In the genomic region with DNA sequence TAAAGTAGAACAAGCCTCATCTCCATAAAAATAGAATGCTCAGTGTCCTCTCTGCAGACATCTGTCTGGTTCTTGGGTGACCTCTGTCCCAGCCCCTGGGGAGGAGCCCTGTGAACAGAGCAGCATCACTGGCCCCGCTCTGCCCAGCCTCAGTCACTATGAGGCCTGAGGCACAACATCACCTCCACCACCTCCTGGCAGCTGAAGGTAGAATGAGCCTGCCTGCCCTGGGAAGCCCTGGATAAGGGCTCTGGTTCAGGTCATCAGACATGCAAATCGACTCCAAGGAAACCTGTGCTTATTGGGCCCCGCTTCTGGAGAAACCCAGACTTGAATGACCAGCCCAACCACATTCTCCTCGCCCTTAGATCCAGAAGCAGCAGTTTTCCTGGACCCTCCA, we compare ENCODE assay signal across 20 cellular contexts.
A peak's percentile ranks its signal among the peaks of the same experiment; 100 is the strongest.
DNase-seq lines count a peak whose midpoint lies in the region; ATAC-seq and TF ChIP-seq lines count a peak whose summit lies in the region.
"Had no signal": no experiment of that assay in that cellular context is flagged by ENCODE, and none has a peak within 500 bp of the region (broad histone marks: within the 10 kb centered on the region; RNA-seq: fewer than 3 reads in every experiment).

No MANE protein-coding gene starts in this region.

- WGBS in endodermal cell (ENCODE audit: insufficient coverage in 1 of 2, insufficient read length in 1 of 2), 2 experiments: 88% methylated on average over 2 of the region's 4 CpGs; no CpG with 5 or more reads in 1 of the 2 experiments

- H3K36me3 ChIP-seq in endodermal cell (ENCODE audit: control insufficient read depth, insufficient read depth, low read length) (no peaks in the 10 kb centered on the region), lower lobe of right lung (no peaks in the 10 kb centered on the region)
- H3K36me3 ChIP-seq: BE2C, MG63, Peyer's patch had no signal

- H3K4me1 Mint-ChIP-seq in activated CD8-positive, alpha-beta memory T cell treated with anti-CD3 and anti-CD28 coated beads, Interleukin-2, amount 10 ng/mL, durations not matched to agents 7 days and 5 days: no peaks in the 10 kb centered on the region
- no peaks in the 10 kb centered on the region for H3K4me1 Mint-ChIP-seq in endodermal cell

- CTCF ChIA-PET in activated CD8-positive, alpha-beta memory T cell treated with anti-CD3 and anti-CD28 coated beads, Interleukin-2, amount 10 ng/mL, durations not matched to agents 7 days and 5 days (lab: Charles Lee): no interaction called here

- H3K4me1 ChIP-seq in endodermal cell (ENCODE audit: control insufficient read depth, insufficient read depth, low read length) (no peaks in the 10 kb centered on the region), lower lobe of right lung (no peaks in the 10 kb centered on the region)
- H3K4me1 ChIP-seq: BE2C, Peyer's patch had no signal

- TF ChIP-seq CTCF in endodermal cell (conservative IDR thresholded peaks at IDR 0.05) (no peak), lower lobe of right lung (IDR thresholded peaks at IDR 0.05) (no peak)

- H3K9me3 Mint-ChIP-seq in activated CD8-positive, alpha-beta memory T cell treated with anti-CD3 and anti-CD28 coated beads, Interleukin-2, amount 10 ng/mL, durations not matched to agents 7 days and 5 days (ENCODE audit: low read depth): no peaks in the 10 kb centered on the region
- peaks cover 12% of the 10 kb centered on the region for H3K9me3 Mint-ChIP-seq in endodermal cell
- H3K9me3 Mint-ChIP-seq: CD4-positive, alpha-beta T cell had no signal

- H3K4me3 ChIP-seq in endodermal cell (ENCODE audit: low read length) (no peak overlapping the region), lower lobe of right lung (no peak overlapping the region)
- H3K4me3 ChIP-seq: MG63, Peyer's patch had no signal

- H3K27ac ChIP-seq in endodermal cell (ENCODE audit: low read depth, low read length): no peak overlapping the region
- H3K27ac ChIP-seq in lower lobe of right lung: no peak overlapping the region
- H3K27ac ChIP-seq: 22Rv1, Peyer's patch had no signal

- no peaks in the 10 kb centered on the region for H3K27me3 ChIP-seq in endodermal cell (ENCODE audit: control insufficient read depth, insufficient read depth, low read length, poor library complexity, severe bottlenecking)
- H3K27me3 ChIP-seq in lower lobe of right lung (ENCODE audit: low read depth): peaks cover 4% of the 10 kb centered on the region
- H3K27me3 ChIP-seq: BE2C, Peyer's patch had no signal

- peak; percentile 19 for DNase-seq in activated CD8-positive, alpha-beta memory T cell treated with anti-CD3 and anti-CD28 coated beads, Interleukin-2, amount 10 ng/mL, durations not matched to agents 7 days and 5 days
- DNase-seq in activated CD8-positive, alpha-beta memory T cell treated with anti-CD3 and anti-CD28 coated beads, Interleukin-2, amount 50 U/mL, for 4 hours: no peak
- DNase-seq in endodermal cell (peak; percentile 84), lower lobe of right lung (peak; percentile 30), ureter (ENCODE audit: low spot score) (peak; percentile 52), inferior parietal cortex (ENCODE audit: extremely low spot score) (no peak)
- DNase-seq: BE2C; CD4-positive, alpha-beta T cell; DMS79; MG63; NCI-H1105; NCI-H1694 treated with DMSO at 0.1 percent for 48 hours; NCI-H2107; NCI-H2227 treated with DMSO at 0.1 percent for 48 hours; NCI-H524 had no signal

- H3K36me3 Mint-ChIP-seq in activated CD8-positive, alpha-beta memory T cell treated with anti-CD3 and anti-CD28 coated beads, Interleukin-2, amount 10 ng/mL, durations not matched to agents 7 days and 5 days: no peaks in the 10 kb centered on the region
- no peaks in the 10 kb centered on the region for H3K36me3 Mint-ChIP-seq in endodermal cell (ENCODE audit: low read depth)

- H3K9me3 ChIP-seq in endodermal cell (ENCODE audit: control insufficient read depth, low read length): peaks cover 11% of the 10 kb centered on the region
- H3K9me3 ChIP-seq in lower lobe of right lung: no peaks in the 10 kb centered on the region
- H3K9me3 ChIP-seq: BE2C, MG63, Peyer's patch had no signal

- H3K27me3 Mint-ChIP-seq in activated CD8-positive, alpha-beta memory T cell treated with anti-CD3 and anti-CD28 coated beads, Interleukin-2, amount 10 ng/mL, durations not matched to agents 7 days and 5 days: peaks cover 30% of the 10 kb centered on the region
- no peaks in the 10 kb centered on the region for H3K27me3 Mint-ChIP-seq in endodermal cell (ENCODE audit: insufficient read depth)

- no peak overlapping the region for H3K27ac Mint-ChIP-seq in activated CD8-positive, alpha-beta memory T cell treated with anti-CD3 and anti-CD28 coated beads, Interleukin-2, amount 10 ng/mL, durations not matched to agents 7 days and 5 days
- peak overlapping the region; percentile 12 for H3K27ac Mint-ChIP-seq in endodermal cell
- H3K27ac Mint-ChIP-seq: CD4-positive, alpha-beta T cell had no signal

- ATAC-seq in activated CD8-positive, alpha-beta memory T cell treated with anti-CD3 and anti-CD28 coated beads, Interleukin-2, amount 10 ng/mL, durations not matched to agents 7 days and 5 days: no peak
- no peak for ATAC-seq in lower lobe of right lung
- no peak for ATAC-seq in GM19455 (IDR thresholded peaks at IDR 0.05; ENCODE audit: unreplicated experiment)
- no peak for ATAC-seq in GM21786 (IDR thresholded peaks at IDR 0.05; ENCODE audit: unreplicated experiment)
- ATAC-seq: Right ventricle myocardium inferior had no signal

- H3K4me3 Mint-ChIP-seq in activated CD8-positive, alpha-beta memory T cell treated with anti-CD3 and anti-CD28 coated beads, Interleukin-2, amount 10 ng/mL, durations not matched to agents 7 days and 5 days: no peak overlapping the region
- no peak overlapping the region for H3K4me3 Mint-ChIP-seq in endodermal cell
- H3K4me3 Mint-ChIP-seq: CD4-positive, alpha-beta T cell had no signal

- intact Hi-C loops in lower lobe of right lung (cut with DNase I): no loop called here

- no peak overlapping the region for H3K9ac ChIP-seq in endodermal cell (ENCODE audit: extremely low read depth, low read length, poor library complexity, severe bottlenecking)

Comparison
In these comparisons a context has a peak if more than half of its experiments do, and no peak if none do; other contexts are left out.
1. DNase-seq: peak in activated CD8-positive, alpha-beta memory T cell treated with anti-CD3 and anti-CD28 coated beads, Interleukin-2, amount 10 ng/mL, durations not matched to agents 7 days and 5 days (single experiment), endodermal cell (single experiment), lower lobe of right lung (single experiment) and ureter (single experiment); none in activated CD8-positive, alpha-beta memory T cell treated with anti-CD3 and anti-CD28 coated beads, Interleukin-2, amount 50 U/mL, for 4 hours (single experiment) and inferior parietal cortex (single experiment).